Comparison of ENCODE assay signal across 20 cellular contexts in genomic region chr17:61488878-61489718, GRCh38. TPM values are rescaled to one million over a fixed set of nuclear protein-coding genes. Genes with fewer than 3 reads are reported as not detected.
DNase-seq lines count a peak whose midpoint lies in the region; ATAC-seq and TF ChIP-seq lines count a peak whose summit lies in the region.
"Had no signal": no experiment of that assay in that cellular context is flagged by ENCODE, and none has a peak within 500 bp of the region (broad histone marks: within the 10 kb centered on the region; RNA-seq: fewer than 3 reads in every experiment).

No MANE protein-coding gene starts in this region.

- ATAC-seq in HG03442 (IDR thresholded peaks at IDR 0.05; ENCODE audit: unreplicated experiment), result no peak
- ATAC-seq: activated CD4-positive, alpha-beta T cell treated with anti-CD3 and anti-CD28 coated beads for 36 hours; heart left ventricle; left ventricle myocardium superior; stimulated activated memory B cell treated with anti-CD40 and anti-IgM and Interleukin-4, amounts not matched to agents 10 μg/mL and 1 μg/mL and 100 μg/mL, for 72 hours had no signal

- H3K36me3 Mint-ChIP-seq in endodermal cell (ENCODE audit: low read depth) (no peaks in the 10 kb centered on the region), mesothelial cell of epicardium (no peaks in the 10 kb centered on the region)
- H3K36me3 Mint-ChIP-seq: activated naive CD8-positive, alpha-beta T cell; stimulated activated memory B cell treated with anti-CD40 and anti-IgM and Interleukin-4, amounts not matched to agents 10 μg/mL and 1 μg/mL and 100 μg/mL, for 72 hours had no signal

- H3K4me1 ChIP-seq in Peyer's patch, result peaks cover 0 to 11% (median 0%) of the 10 kb centered on the region in 4 donors
- H3K4me1 ChIP-seq in endodermal cell (ENCODE audit: control insufficient read depth, insufficient read depth, low read length), result no peaks in the 10 kb centered on the region
- H3K4me1 ChIP-seq: HAP-1, heart left ventricle had no signal

- H3K27ac ChIP-seq in Peyer's patch, result no peak overlapping the region
- no peak overlapping the region for H3K27ac ChIP-seq in endodermal cell (ENCODE audit: low read depth, low read length)
- H3K27ac ChIP-seq: heart left ventricle, ovary, thyroid gland had no signal

- no peaks in the 10 kb centered on the region for H3K36me3 ChIP-seq in Peyer's patch
- H3K36me3 ChIP-seq in endodermal cell (ENCODE audit: control insufficient read depth, insufficient read depth, low read length), result no peaks in the 10 kb centered on the region
- H3K36me3 ChIP-seq: HAP-1, heart left ventricle, ovary, thyroid gland had no signal

- H3K4me3 ChIP-seq in Peyer's patch (no peak overlapping the region), endodermal cell (ENCODE audit: low read length) (no peak overlapping the region)
- H3K4me3 ChIP-seq: HAP-1, heart left ventricle, ovary, thyroid gland had no signal

- TF ChIP-seq POLR2A in Peyer's patch (IDR thresholded peaks at IDR 0.05), result no peak

- H3K9me3 Mint-ChIP-seq in endodermal cell (no peaks in the 10 kb centered on the region), mesothelial cell of epicardium (no peaks in the 10 kb centered on the region)
- H3K9me3 Mint-ChIP-seq: stimulated activated memory B cell treated with anti-CD40 and anti-IgM and Interleukin-4, amounts not matched to agents 10 μg/mL and 1 μg/mL and 100 μg/mL, for 72 hours had no signal

- H3K9ac ChIP-seq in endodermal cell (ENCODE audit: extremely low read depth, low read length, poor library complexity, severe bottlenecking), result no peak overlapping the region

- H3K27me3 ChIP-seq in Peyer's patch (no peaks in the 10 kb centered on the region), endodermal cell (ENCODE audit: control insufficient read depth, insufficient read depth, low read length, poor library complexity, severe bottlenecking) (no peaks in the 10 kb centered on the region)
- H3K27me3 ChIP-seq: ovary, thyroid gland had no signal

- DNase-seq in Peyer's patch (peak in 2 of 3 donors; percentile 78 to 79), endodermal cell (peak; percentile 29), mesothelial cell of epicardium (ENCODE audit: low spot score in 2 of 2, unreplicated experiment in 2 of 2) (no peak), NCI-H82 (lab: John Stamatoyannopoulos, UW) (no peak), LoVo (ENCODE audit: low spot score) (no peak)
- DNase-seq: activated CD4-positive, alpha-beta T cell treated with anti-CD3 and anti-CD28 coated beads for 36 hours; heart left ventricle; left ventricle myocardium superior; NCI-H1417; NCI-H2107; NCI-H524; ovary; Right ventricle myocardium superior; thyroid gland had no signal

- H3K4me1 Mint-ChIP-seq in endodermal cell (peaks cover 6% of the 10 kb centered on the region), mesothelial cell of epicardium (peaks cover 62% of the 10 kb centered on the region)
- H3K4me1 Mint-ChIP-seq: activated CD4-positive, alpha-beta T cell treated with anti-CD3 and anti-CD28 coated beads for 36 hours; stimulated activated memory B cell treated with anti-CD40 and anti-IgM and Interleukin-4, amounts not matched to agents 10 μg/mL and 1 μg/mL and 100 μg/mL, for 72 hours had no signal

- H3K4me3 Mint-ChIP-seq in endodermal cell (no peak overlapping the region), mesothelial cell of epicardium (no peak overlapping the region)
- H3K4me3 Mint-ChIP-seq: activated CD4-positive, alpha-beta T cell treated with anti-CD3 and anti-CD28 coated beads for 36 hours; activated naive CD8-positive, alpha-beta T cell; stimulated activated memory B cell treated with anti-CD40 and anti-IgM and Interleukin-4, amounts not matched to agents 10 μg/mL and 1 μg/mL and 100 μg/mL, for 72 hours had no signal

- H3K9me3 ChIP-seq in Peyer's patch, result no peaks in the 10 kb centered on the region
- no peaks in the 10 kb centered on the region for H3K9me3 ChIP-seq in endodermal cell (ENCODE audit: control insufficient read depth, low read length)
- H3K9me3 ChIP-seq: HAP-1, heart left ventricle, ovary, thyroid gland had no signal

- H3K27ac Mint-ChIP-seq in endodermal cell (no peak overlapping the region), mesothelial cell of epicardium (peak overlapping the region; percentile 69)
- H3K27ac Mint-ChIP-seq: activated CD4-positive, alpha-beta T cell treated with anti-CD3 and anti-CD28 coated beads for 36 hours; activated naive CD8-positive, alpha-beta T cell; stimulated activated memory B cell treated with anti-CD40 and anti-IgM and Interleukin-4, amounts not matched to agents 10 μg/mL and 1 μg/mL and 100 μg/mL, for 72 hours had no signal

- H3K27me3 Mint-ChIP-seq in endodermal cell (ENCODE audit: insufficient read depth), result peaks cover 4% of the 10 kb centered on the region
- H3K27me3 Mint-ChIP-seq in mesothelial cell of epicardium (ENCODE audit: low read depth), result no peaks in the 10 kb centered on the region
- H3K27me3 Mint-ChIP-seq: activated naive CD8-positive, alpha-beta T cell had no signal

- TF ChIP-seq CTCF in Peyer's patch (IDR thresholded peaks at IDR 0.05) (no peak), endodermal cell (conservative IDR thresholded peaks at IDR 0.05) (no peak), mesothelial cell of epicardium (IDR thresholded peaks at IDR 0.05; ENCODE audit: unreplicated experiment) (no peak), subcutaneous adipose tissue (IDR thresholded peaks at IDR 0.05; ENCODE audit: low read depth) (peak; percentile 52)

- 91 to 92% methylated on average over 14 to 15 of the region's 16 CpGs for WGBS in endodermal cell (ENCODE audit: insufficient coverage in 1 of 2, insufficient read length in 1 of 2), 2 experiments

RNA-seq across cellular contexts. Expression of gene TBX4, which starts 36.9 kb away (rescaled TPM):
- total RNA-seq in Peyer's patch, result not detected
- not detected for total RNA-seq in endodermal cell
- polyA plus RNA-seq in endodermal cell (2013, experiment 1 of 2), result 1.5 TPM
- 1.4 TPM for polyA plus RNA-seq in endodermal cell (2013, experiment 2 of 2)
- 51.9 to 56.6 TPM (median 54.2 TPM) in 3 replicates for total RNA-seq in mesothelial cell of epicardium
- 1 to 10 TPM in 2 of 4 donors, not detected in 2; 1.1 to 4.7 TPM for total RNA-seq in subcutaneous adipose tissue
- total RNA-seq: activated CD4-positive, alpha-beta T cell treated with anti-CD3 and anti-CD28 coated beads for 36 hours; chondrocyte; left ventricle myocardium superior; Right ventricle myocardium superior had no signal
- polyA plus RNA-seq: ovary had no signal

Comparison
In these comparisons a context has a peak if more than half of its experiments do, and no peak if none do; other contexts are left out.
1. DNase-seq: peak in Peyer's patch (2 of 3) and endodermal cell (single experiment); none in mesothelial cell of epicardium (0 of 2), NCI-H82 (single experiment) and LoVo (single experiment).